Comparison of ENCODE assay signal across 14 cellular contexts in the genomic region with DNA sequence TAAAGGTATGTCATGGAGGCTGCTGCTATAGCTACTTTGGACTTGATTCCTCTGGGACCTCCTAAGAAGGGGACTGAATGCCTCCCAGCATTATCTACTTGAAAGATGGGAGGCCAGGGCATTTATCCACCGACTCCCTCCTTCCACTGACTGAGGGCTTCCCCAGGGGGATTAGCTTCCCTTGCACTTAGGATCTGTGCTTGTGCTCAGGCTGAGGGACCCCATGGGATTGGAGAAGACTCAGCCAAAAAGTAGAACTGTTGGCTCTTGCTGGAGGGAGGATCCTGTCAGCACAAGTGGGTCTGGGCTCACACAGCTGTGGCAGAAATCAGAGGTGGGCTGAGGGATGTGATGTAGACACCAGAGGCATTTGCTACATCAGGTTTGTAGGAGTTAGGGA.
DNase-seq lines count a peak whose midpoint lies in the region; ATAC-seq and TF ChIP-seq lines count a peak whose summit lies in the region.
"Had no signal": no experiment of that assay in that cellular context is flagged by ENCODE, and none has a peak within 500 bp of the region (broad histone marks: within the 10 kb centered on the region; RNA-seq: fewer than 3 reads in every experiment).

No MANE protein-coding gene starts in this region.

- DNase-seq in Right ventricle myocardium inferior (ENCODE audit: missing footprints) (no peak), cardiac septum (ENCODE audit: low spot score) (no peak), NB4 (ENCODE audit: low read depth) (peak; percentile 11), NOMO-1 (lab: John Stamatoyannopoulos, UW; ENCODE audit: unreplicated experiment in 2 of 2) (no peak)
- DNase-seq: ACHN; BE2C; CD4-positive, alpha-beta memory T cell; DMS79 treated with DMSO at 0.1 percent for 48 hours; GF-D8; GM23248 had no signal

- no peaks in the 10 kb centered on the region for H3K9me3 ChIP-seq in BLaER1
- H3K9me3 ChIP-seq: BE2C, HAP-1 had no signal

- no peaks in the 10 kb centered on the region for H3K27me3 ChIP-seq in BLaER1

- intact Hi-C loops in Right ventricle myocardium inferior (cut with DNase I) (no loop called here), cardiac septum (cut with DNase I) (no loop called here)

- no peak overlapping the region for H3K9ac ChIP-seq in BLaER1
- H3K9ac ChIP-seq: GM23248 had no signal

- peaks cover 15% of the 10 kb centered on the region for H3K4me1 ChIP-seq in BLaER1
- H3K4me1 ChIP-seq: BE2C, HAP-1 had no signal

- no peaks in the 10 kb centered on the region for H3K36me3 ChIP-seq in BLaER1
- H3K36me3 ChIP-seq: BE2C, HAP-1 had no signal

- no peak for TF ChIP-seq POLR2A in NB4 (IDR thresholded peaks at IDR 0.05; ENCODE audit: extremely low read depth, insufficient read length)

- H3K4me3 ChIP-seq in BLaER1 (no peak overlapping the region), NB4 (ENCODE audit: low read depth, low read length) (no peak overlapping the region)
- H3K4me3 ChIP-seq: GM12878, GM23248, HAP-1 had no signal

- H3K27ac ChIP-seq in BLaER1: no peak overlapping the region
- H3K27ac ChIP-seq: GM23248 had no signal

- no peaks in the 10 kb centered on the region for H4K20me1 ChIP-seq in BLaER1

- ATAC-seq in Right ventricle myocardium inferior: peak; percentile 46
- no peak for ATAC-seq in HG02571 (IDR thresholded peaks at IDR 0.05; ENCODE audit: unreplicated experiment)
- ATAC-seq: GM12878 had no signal

- TF ChIP-seq CTCF in NB4 (IDR thresholded peaks at IDR 0.05; ENCODE audit: low read depth, low read length): no peak

- H3K4me2 ChIP-seq in BLaER1: 0 out of 2 replicates have a peak overlapping the region, but pooled peaks have one; percentile 20
